15 cellular contexts compared by ENCODE assay signal in the genomic region with DNA sequence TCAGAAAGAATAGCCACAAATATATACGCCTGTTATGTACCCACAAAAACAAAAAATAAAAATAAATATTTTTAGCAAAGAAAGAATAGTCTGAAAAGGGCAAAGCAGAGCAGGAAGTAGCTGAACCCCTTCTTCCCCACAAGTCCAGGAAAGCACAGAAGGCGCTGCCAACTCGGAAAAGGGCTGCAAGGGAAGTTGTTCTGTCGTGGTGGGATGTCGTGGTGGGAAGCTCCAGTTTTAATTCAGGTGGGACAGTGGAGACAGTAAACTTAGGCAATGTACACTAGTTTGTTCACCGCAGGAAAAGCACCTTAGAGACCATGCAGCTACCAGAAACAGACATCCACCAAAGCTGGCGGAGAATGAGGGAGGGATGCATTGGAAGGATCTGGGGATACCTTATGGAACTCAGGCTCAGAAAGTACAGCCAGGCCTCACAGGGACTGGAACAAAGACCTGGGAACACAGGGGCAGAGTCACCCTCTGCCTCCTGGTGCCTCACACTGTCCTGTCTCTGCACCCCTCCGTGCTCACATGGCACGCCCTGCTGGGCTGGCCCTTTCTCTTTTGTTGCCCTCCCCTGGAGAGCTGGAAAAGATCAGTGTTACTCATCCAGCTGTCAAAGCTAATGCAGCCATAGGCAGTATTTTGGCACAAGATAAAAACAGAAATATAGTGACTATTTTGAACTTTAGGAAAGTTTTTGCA. TPM values are rescaled to one million over a fixed set of nuclear protein-coding genes. Genes with fewer than 3 reads are reported as not detected.
A peak's percentile ranks its signal among the peaks of the same experiment; 100 is the strongest.
DNase-seq lines count a peak whose midpoint lies in the region; ATAC-seq and TF ChIP-seq lines count a peak whose summit lies in the region.
"Had no signal": no experiment of that assay in that cellular context is flagged by ENCODE, and none has a peak within 500 bp of the region (broad histone marks: within the 10 kb centered on the region; RNA-seq: fewer than 3 reads in every experiment).

No MANE protein-coding gene starts in this region.

- no TSS peak for BruUV-seq in PC-3 (replicated peaks; lab: Mats Ljungman, UMichigan)

- H3K36me3 ChIP-seq in PC-3 (ENCODE audit: low read depth, low read length) = no peaks in the 10 kb centered on the region
- no peaks in the 10 kb centered on the region for H3K36me3 ChIP-seq in endodermal cell (ENCODE audit: control insufficient read depth, insufficient read depth, low read length)
- no peaks in the 10 kb centered on the region for H3K36me3 ChIP-seq in sigmoid colon
- H3K36me3 ChIP-seq in CD4-positive, alpha-beta memory T cell (ENCODE audit: insufficient read depth, low read length) = no peaks in the 10 kb centered on the region
- H3K36me3 ChIP-seq: left lung, thoracic aorta had no signal

- no peak overlapping the region for H3K27ac Mint-ChIP-seq in endodermal cell
- H3K27ac Mint-ChIP-seq in CD4-positive, alpha-beta memory T cell = no peak overlapping the region

- H3K36me3 Mint-ChIP-seq in endodermal cell (ENCODE audit: low read depth) = no peaks in the 10 kb centered on the region
- peaks cover 0 to 12% of the 10 kb centered on the region in 2 donors for H3K36me3 Mint-ChIP-seq in CD4-positive, alpha-beta memory T cell

- 50 to 84% methylated on average over 2 to 8 of the region's 9 CpGs for WGBS in endodermal cell (ENCODE audit: insufficient coverage in 1 of 2, insufficient read length in 1 of 2), 2 experiments
- WGBS in sigmoid colon, 2 donors = 78 to 81% methylated on average over 9 of the region's 9 CpGs

- peaks cover 42% of the 10 kb centered on the region for H3K27me3 Mint-ChIP-seq in endodermal cell (ENCODE audit: insufficient read depth)
- no peaks in the 10 kb centered on the region for H3K27me3 Mint-ChIP-seq in CD4-positive, alpha-beta memory T cell

- intact Hi-C loops in PC-3 (cut with micrococcal nuclease) (loop anchor here (1.0 to 10.0 kb wide), 3 partner anchors 69 to 403 kb away; no protein-coding TSS in a partner anchor), sigmoid colon (cut with DNase I) (loop anchor here (5.0 kb wide), 1 partner anchor 41 kb away; no protein-coding TSS in a partner anchor)
- intact Hi-C loops in CD4-positive, alpha-beta memory T cell (cut with micrococcal nuclease) = loop anchor here (1.0 to 10.0 kb wide), 3 partner anchors 69 to 891 kb away; no protein-coding TSS in a partner anchor

- H3K4me3 ChIP-seq in PC-3 (ENCODE audit: low read length) (no peak overlapping the region), endodermal cell (ENCODE audit: low read length) (no peak overlapping the region), sigmoid colon (no peak overlapping the region)
- no peak overlapping the region for H3K4me3 ChIP-seq in CD4-positive, alpha-beta memory T cell (ENCODE audit: low read length in 2 of 2)
- H3K4me3 ChIP-seq: left lung had no signal

- DNase-seq in NCI-H1417 (lab: John Stamatoyannopoulos, UW) (peak in 2 of 3 experiments; percentile 25 to 58), NCI-H1417 treated with DMSO at 0.1 percent for 48 hours (lab: John Stamatoyannopoulos, UW) (no peak), PC-3 (peak; percentile 45), endodermal cell (peak; percentile 44), sigmoid colon (peak; percentile 68), H4 (ENCODE audit: low spot score) (no peak), SHP77 (lab: John Stamatoyannopoulos, UW) (no peak)
- DNase-seq in CD4-positive, alpha-beta memory T cell = no peak
- DNase-seq: 8988T, glutamatergic neuron, Kasumi-1, left lung, T-helper 9 cell had no signal

- CTCF ChIA-PET in PC-3 (lab: Charles Lee) = interaction anchor here (0.5 to 2.1 kb wide), 4 partner anchors 63 to 253 kb away, joined by 3 to 7 read pairs (median 4); no protein-coding TSS in a partner anchor
- CTCF ChIA-PET in CD4-positive, alpha-beta memory T cell (lab: Charles Lee; ENCODE audit: partially characterized antibody) = interaction anchor here (0.8 to 10.2 kb wide), 10 partner anchors 9 to 404 kb away, joined by 3 to 260 read pairs (median 6); a partner anchor contains a TSS

- H3K9me3 Mint-ChIP-seq in endodermal cell = no peaks in the 10 kb centered on the region
- H3K9me3 Mint-ChIP-seq in CD4-positive, alpha-beta memory T cell = peaks cover 0 to 2% (median 0%) of the 10 kb centered on the region in 8 donors
- H3K9me3 Mint-ChIP-seq: neural crest cell had no signal

- peaks cover 56% of the 10 kb centered on the region for H3K4me1 ChIP-seq in PC-3 (ENCODE audit: insufficient read depth, low read length)
- peaks cover 5% of the 10 kb centered on the region for H3K4me1 ChIP-seq in endodermal cell (ENCODE audit: control insufficient read depth, insufficient read depth, low read length)
- peaks cover 0 to 69% (median 58%) of the 10 kb centered on the region in 4 donors for H3K4me1 ChIP-seq in sigmoid colon
- peaks cover 28% of the 10 kb centered on the region for H3K4me1 ChIP-seq in CD4-positive, alpha-beta memory T cell (ENCODE audit: insufficient read depth, low read length)

- H3K4me3 Mint-ChIP-seq in endodermal cell = no peak overlapping the region
- no peak overlapping the region for H3K4me3 Mint-ChIP-seq in CD4-positive, alpha-beta memory T cell

- TF ChIP-seq EP300 in sigmoid colon (IDR thresholded peaks at IDR 0.05) = no peak

- TF ChIP-seq POLR2A in sigmoid colon (IDR thresholded peaks at IDR 0.05) = no peak

- ATAC-seq in PC-3 = no peak

- no peak overlapping the region for H3K27ac ChIP-seq in PC-3 (ENCODE audit: low read length)
- H3K27ac ChIP-seq in endodermal cell (ENCODE audit: low read depth, low read length) = no peak overlapping the region
- peak overlapping the region; percentile 9 to 90 (median 76) for H3K27ac ChIP-seq in sigmoid colon
- no peak overlapping the region for H3K27ac ChIP-seq in CD4-positive, alpha-beta memory T cell (ENCODE audit: low read depth, low read length)
- H3K27ac ChIP-seq: left lung, thoracic aorta had no signal

- H4K20me1 ChIP-seq in PC-3 (ENCODE audit: low read length) = no peaks in the 10 kb centered on the region

- no peak for TF ChIP-seq CTCF in PC-3 (conservative IDR thresholded peaks at IDR 0.05; ENCODE audit: low read depth, low read length)
- TF ChIP-seq CTCF in endodermal cell (conservative IDR thresholded peaks at IDR 0.05) = no peak
- TF ChIP-seq CTCF in sigmoid colon (IDR thresholded peaks at IDR 0.05) = no peak

- H3K79me2 ChIP-seq in PC-3 (ENCODE audit: low read length) = peaks cover 15% of the 10 kb centered on the region

- no peaks in the 10 kb centered on the region for H3K27me3 ChIP-seq in PC-3 (ENCODE audit: low read length)
- H3K27me3 ChIP-seq in endodermal cell (ENCODE audit: control insufficient read depth, insufficient read depth, low read length, poor library complexity, severe bottlenecking) = peaks cover 46% of the 10 kb centered on the region
- no peaks in the 10 kb centered on the region for H3K27me3 ChIP-seq in sigmoid colon
- no peaks in the 10 kb centered on the region for H3K27me3 ChIP-seq in CD4-positive, alpha-beta memory T cell (ENCODE audit: insufficient read depth, low read length)
- H3K27me3 ChIP-seq: left lung had no signal

- H3K4me1 Mint-ChIP-seq in endodermal cell = peaks cover 14% of the 10 kb centered on the region
- peaks cover 16 to 43% (median 31%) of the 10 kb centered on the region in 4 donors for H3K4me1 Mint-ChIP-seq in CD4-positive, alpha-beta memory T cell

- H3K9ac ChIP-seq in PC-3 (ENCODE audit: low read length) (no peak overlapping the region), endodermal cell (ENCODE audit: extremely low read depth, low read length, poor library complexity, severe bottlenecking) (no peak overlapping the region)

- H3F3A ChIP-seq in PC-3 (ENCODE audit: low read length, unreplicated experiment) = no peaks in the 10 kb centered on the region

- H3K9me3 ChIP-seq in PC-3 (ENCODE audit: low read length) = no peaks in the 10 kb centered on the region
- H3K9me3 ChIP-seq in endodermal cell (ENCODE audit: control insufficient read depth, low read length) = no peaks in the 10 kb centered on the region
- no peaks in the 10 kb centered on the region for H3K9me3 ChIP-seq in sigmoid colon
- no peaks in the 10 kb centered on the region for H3K9me3 ChIP-seq in CD4-positive, alpha-beta memory T cell (ENCODE audit: control insufficient read depth in 1 of 2, low read length in 2 of 2)
- H3K9me3 ChIP-seq: left lung, thoracic aorta had no signal

- no peaks in the 10 kb centered on the region for H3K9me2 ChIP-seq in PC-3 (replicated peaks; ENCODE audit: low read length)

- POLR2A ChIA-PET in PC-3 (lab: Charles Lee; ENCODE audit: unreplicated experiment) = interaction anchor here (0.6 kb wide), 1 partner anchor 255 kb away, joined by 3 read pairs; no protein-coding TSS in a partner anchor
- POLR2A ChIA-PET in CD4-positive, alpha-beta memory T cell (lab: Charles Lee; ENCODE audit: partially characterized antibody) = interaction anchor here (1.3 to 5.7 kb wide), 4 partner anchors 62 to 69 kb away, joined by 5 to 60 read pairs (median 12); a partner anchor contains a TSS

- no peak overlapping the region for H3K4me2 ChIP-seq in PC-3 (ENCODE audit: low read length)

- no peak overlapping the region for H2AFZ ChIP-seq in PC-3 (ENCODE audit: low read length)

RNA-seq across cellular contexts. Expression of a gene that starts 3.3 kb away (rescaled TPM):
- total RNA-seq in PC-3 (2014; rRNA removed) = 134 and 137 TPM in 2 replicates
- 10 to 100 TPM; 60.2 to 65.6 TPM for total RNA-seq in endodermal cell
- polyA plus RNA-seq in endodermal cell (2013, experiment 1 of 2) = 76.8 TPM
- polyA plus RNA-seq in endodermal cell (2013, experiment 2 of 2) = 70.0 TPM
- total RNA-seq in sigmoid colon = 10 to 100 TPM; 22.7 to 35.3 (median 28.9) TPM
- polyA plus RNA-seq in sigmoid colon = 10 to 100 TPM in 2 of 3 donors, 1 to 10 TPM in 1; 9.6 to 55.8 (median 25.2) TPM
- total RNA-seq in H4 (2014; rRNA removed; shearing (Covaris generic)) = 110 and 115 TPM in 2 replicates
- 10 to 100 TPM; 48.4 to 50.0 TPM for total RNA-seq in CD4-positive, alpha-beta memory T cell
- polyA plus RNA-seq in CD4-positive, alpha-beta memory T cell = 100 to 1,000 TPM in 1 of 2 donors, 10 to 100 TPM in 1; 70.7 to 130 TPM

RNA-seq across cellular contexts. Expression of a gene that starts 46.8 kb away (rescaled TPM):
- total RNA-seq in PC-3 (2014; rRNA removed) = not detected in 2 replicates
- not detected for total RNA-seq in endodermal cell
- polyA plus RNA-seq in endodermal cell (2013, experiment 1 of 2) = not detected
- not detected for polyA plus RNA-seq in endodermal cell (2013, experiment 2 of 2)
- total RNA-seq in sigmoid colon = 1 to 10 TPM in 1 of 4 donors, under 1 TPM in 2, not detected in 1; 0.66 to 3.5 (median 0.71) TPM
- 10 to 100 TPM in 1 of 3 donors, 1 to 10 TPM in 2; 3.9 to 10.4 (median 4.2) TPM for polyA plus RNA-seq in sigmoid colon
- total RNA-seq in H4 (2014; rRNA removed; shearing (Covaris generic)) = 0.94 and 1.1 TPM in 2 replicates
- total RNA-seq in CD4-positive, alpha-beta memory T cell = 10 to 100 TPM; 23.2 to 23.3 TPM
- polyA plus RNA-seq in CD4-positive, alpha-beta memory T cell = 10 to 100 TPM; 57.7 to 62.8 TPM
- total RNA-seq: neural crest cell had no signal

Comparison
In these comparisons a context has a peak if more than half of its experiments do, and no peak if none do; other contexts are left out.
1. DNase-seq: peak in NCI-H1417 (2 of 3), PC-3 (single experiment), endodermal cell (single experiment) and sigmoid colon (single experiment); none in NCI-H1417 treated with DMSO at 0.1 percent for 48 hours (single experiment), H4 (single experiment), CD4-positive, alpha-beta memory T cell (0 of 5) and SHP77 (0 of 2).
2. H3K27ac ChIP-seq: peak in sigmoid colon (4 of 4); none in PC-3 (single experiment), endodermal cell (single experiment) and CD4-positive, alpha-beta memory T cell (single experiment).
3. RNA of a gene that starts 46.8 kb away (total RNA-seq): 23.2 to 23.3 TPM in CD4-positive, alpha-beta memory T cell; 0.94 to 1.1 TPM in H4, 0.66 to 3.5 TPM in sigmoid colon, not detected in PC-3 and not detected in endodermal cell; every median in the first group is over 4 times any median in the second.